ENCODE assay signal across 7 cellular contexts in the genomic region with DNA sequence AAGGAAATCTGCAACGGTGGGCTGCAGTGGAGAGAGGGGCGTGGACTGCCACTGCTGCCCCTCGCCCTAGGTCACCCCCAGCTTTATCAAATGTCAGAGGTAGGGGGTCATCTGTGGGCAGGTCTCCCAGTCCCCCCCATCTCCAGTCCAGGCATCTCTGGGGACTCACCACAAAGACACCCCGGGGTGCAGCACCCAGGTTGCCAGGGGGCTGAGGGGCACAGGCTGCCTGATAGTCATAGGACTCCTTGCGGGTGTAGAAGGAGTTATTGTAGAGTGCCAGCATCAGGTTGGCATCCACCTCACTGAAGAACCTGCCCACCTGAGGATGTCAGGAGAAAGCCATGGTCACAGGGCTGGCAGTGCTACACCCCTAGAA. TPM values are rescaled to one million over a fixed set of nuclear protein-coding genes. Genes with fewer than 3 reads are reported as not detected.
DNase-seq lines count a peak whose midpoint lies in the region; ATAC-seq, FAIRE-seq and TF ChIP-seq lines count a peak whose summit lies in the region.
"Had no signal": no experiment of that assay in that cellular context is flagged by ENCODE, and none has a peak within 500 bp of the region (broad histone marks: within the 10 kb centered on the region; RNA-seq: fewer than 3 reads in every experiment).

No MANE protein-coding gene starts in this region.

- no peak overlapping the region for H3K9ac ChIP-seq in HepG2 (ENCODE audit: insufficient read depth, low read depth, low read length)
- H3K9ac ChIP-seq in iPS-15b (ENCODE audit: low read depth, low read length), result no peak overlapping the region

- no peak for TF ChIP-seq CTCF in right lobe of liver (IDR thresholded peaks at IDR 0.05)
- TF ChIP-seq CTCF in HepG2 (CRISPR knock-in tag; IDR thresholded peaks at IDR 0.05), result no peak
- TF ChIP-seq CTCF in vagina (IDR thresholded peaks at IDR 0.05), result no peak

- CTCF ChIA-PET in HepG2 (lab: Yijun Ruan, JAX; ENCODE audit: low intra/inter-chr PET ratio, low total read pairs), result no interaction called here

- no peak for DNase-seq in right lobe of liver
- no peak for DNase-seq in HepG2 (ENCODE audit: low spot score)
- DNase-seq in vagina (ENCODE audit: extremely low spot score in 2 of 2), result no peak
- DNase-seq in central memory CD4-positive, alpha-beta T cell, result no peak
- DNase-seq in globus pallidus (ENCODE audit: low spot score), result no peak

- H3K4me1 ChIP-seq in right lobe of liver (peaks cover 0 to 4% (median 0%) of the 10 kb centered on the region in 4 donors), HepG2 (ENCODE audit: insufficient read depth, low read length) (no peaks in the 10 kb centered on the region), iPS-15b (ENCODE audit: control insufficient read depth, insufficient read depth, low read length) (no peaks in the 10 kb centered on the region), vagina (peaks cover 22% of the 10 kb centered on the region)
- H3K4me1 ChIP-seq: SJSA1 had no signal

- TF ChIP-seq RAD21 in HepG2 (CRISPR knock-in tag; IDR thresholded peaks at IDR 0.05), result no peak

- BruUV-seq in HepG2 (replicated peaks; lab: Mats Ljungman, UMichigan), result no TSS peak

- H3K4me3 ChIP-seq in right lobe of liver (peak overlapping the region in 2 of 3 donors; percentile 50 to 58), HepG2 (replicated peaks in 1 of 3; ENCODE audit: insufficient read depth in 1 of 3, low read depth in 2 of 3, low read length in 3 of 3) (no peak overlapping the region), iPS-15b (ENCODE audit: low read depth, low read length) (peak overlapping the region; percentile 75), vagina (peak overlapping the region; percentile 57 to 71)
- H3K4me3 ChIP-seq: SJSA1 had no signal

- H3K79me2 ChIP-seq in HepG2 (ENCODE audit: insufficient read depth, low read length), result no peaks in the 10 kb centered on the region

- H2AFZ ChIP-seq in HepG2 (ENCODE audit: low read length), result no peak overlapping the region

- no peak for FAIRE-seq in HepG2 (lab: Jason Lieb, UNC)

- 30% methylated on average over 2 of the region's 5 CpGs for WGBS in right lobe of liver (ENCODE audit: insufficient coverage, low coverage, low lambda C conversion rate, missing lambda C conversion rate)
- WGBS in HepG2 (ENCODE audit: low lambda C conversion rate), result 67% methylated on average over 3 of the region's 5 CpGs

- no peak for TF ChIP-seq POLR2A in right lobe of liver (IDR thresholded peaks at IDR 0.05)
- TF ChIP-seq POLR2A in HepG2 (IDR thresholded peaks at IDR 0.05; ENCODE audit: insufficient read depth in 1 of 2, low read depth in 2 of 2, low read length in 2 of 2), result no peak
- no peak for TF ChIP-seq POLR2A in vagina (IDR thresholded peaks at IDR 0.05)

- ATAC-seq in right lobe of liver, result no peak
- ATAC-seq in HepG2, result no peak

- TF ChIP-seq EP300 in HepG2 (IDR thresholded peaks at IDR 0.05; ENCODE audit: low read depth in 2 of 2, low read length in 2 of 2) (no peak), HepG2 (CRISPR knock-in tag; IDR thresholded peaks at IDR 0.05; ENCODE audit: borderline replicate concordance) (no peak)

- POLR2A ChIA-PET in HepG2 (lab: Yijun Ruan, JAX), result no interaction called here

- in situ Hi-C loops in HepG2 (cut with HindIII; ENCODE audit: extremely low pct_ligation_motif_present, low pct_unique_long_range_greater_than_20kb), result no loop called here

- no peaks in the 10 kb centered on the region for H4K20me1 ChIP-seq in HepG2 (ENCODE audit: insufficient read depth, low read length)

- no peak overlapping the region; the same call in 1 of the 2 replicates for H3K4me2 ChIP-seq in HepG2 (ENCODE audit: low read depth, low read length)

- H3K36me3 ChIP-seq in right lobe of liver (no peaks in the 10 kb centered on the region), HepG2 (replicated peaks in 1 of 2; ENCODE audit: control insufficient read depth in 1 of 2, insufficient read depth in 2 of 2, low read length in 2 of 2) (no peaks in the 10 kb centered on the region), iPS-15b (ENCODE audit: control insufficient read depth, insufficient read depth, low read length) (peaks cover 3% of the 10 kb centered on the region), vagina (no peaks in the 10 kb centered on the region)
- H3K36me3 ChIP-seq: SJSA1 had no signal

- H3K27ac ChIP-seq in right lobe of liver (no peak overlapping the region), HepG2 (ENCODE audit: extremely low read length, insufficient read depth, low read length) (no peak overlapping the region), vagina (no peak overlapping the region)
- H3K27ac ChIP-seq: SJSA1 had no signal

- no peaks in the 10 kb centered on the region for H3K27me3 ChIP-seq in right lobe of liver
- H3K27me3 ChIP-seq in HepG2 (ENCODE audit: control insufficient read depth in 1 of 2, insufficient read depth in 2 of 2, low read length in 2 of 2), result peaks cover 17 to 67% of the 10 kb centered on the region in 2 experiments; a peak in 4 of 5 replicates
- peaks cover 17% of the 10 kb centered on the region for H3K27me3 ChIP-seq in iPS-15b (ENCODE audit: control insufficient read depth, insufficient read depth, low read length)
- no peaks in the 10 kb centered on the region for H3K27me3 ChIP-seq in vagina

- intact Hi-C loops in right lobe of liver (cut with DNase I), result no loop called here
- intact Hi-C loops in HepG2 (cut with micrococcal nuclease; ENCODE audit: unreplicated experiment), result no loop called here
- intact Hi-C loops in vagina (cut with DNase I), result no loop called here

- H3K9me3 ChIP-seq in right lobe of liver, result no peaks in the 10 kb centered on the region
- H3K9me3 ChIP-seq in HepG2 (ENCODE audit: low read length), result no peaks in the 10 kb centered on the region
- H3K9me3 ChIP-seq in iPS-15b (ENCODE audit: control insufficient read depth, insufficient read depth, low read length), result no peaks in the 10 kb centered on the region
- no peaks in the 10 kb centered on the region for H3K9me3 ChIP-seq in vagina
- H3K9me3 ChIP-seq: SJSA1 had no signal

RNA-seq across cellular contexts. Expression of gene TMEM115, which starts 6.5 kb away (rescaled TPM):
- total RNA-seq in right lobe of liver, result 10 to 100 TPM; 15.0 to 30.9 (median 19.2) TPM
- 15.2 and 30.7 TPM in 2 replicates for total RNA-seq in HepG2 (2016; rRNA removed; fragmentation: Illumina TruSeq; extraction: Trizol)
- 4.8 and 5.2 TPM in 2 replicates for total RNA-seq in HepG2 (2016; cell fraction: cytosol; rRNA removed; fragmentation: Illumina TruSeq; extraction: Trizol; ENCODE audit: low read depth)
- 18.3 and 29.9 TPM in 2 replicates for total RNA-seq in HepG2 (2016; cell fraction: insoluble cytoplasmic fraction; rRNA removed; fragmentation: Illumina TruSeq; extraction: Trizol)
- total RNA-seq in HepG2 (2016; cell fraction: membrane; rRNA removed; fragmentation: Illumina TruSeq; extraction: Trizol), result 11.2 and 12.9 TPM in 2 replicates
- 25.2 and 25.9 TPM in 2 replicates for total RNA-seq in HepG2 (2016; cell fraction: nucleus; rRNA removed; fragmentation: Illumina TruSeq; extraction: Trizol)
- polyA plus RNA-seq in HepG2 (2011; rRNA removed), result 22.1 and 31.0 TPM in 2 replicates
- polyA plus RNA-seq in HepG2 (2011; cell fraction: cytosol; rRNA removed), result 27.0 and 35.1 TPM in 2 replicates
- 21.0 and 23.7 TPM in 2 replicates for polyA plus RNA-seq in HepG2 (2011; cell fraction: nucleus; rRNA removed)
- 14.3 and 23.3 TPM in 2 replicates for polyA plus RNA-seq in HepG2 (2012)
- 3.1 and 3.5 TPM in 2 replicates for polyA plus RNA-seq in HepG2 (2016; cell fraction: cytosol; fragmentation: Illumina TruSeq; extraction: Trizol; ENCODE audit: low read depth)
- polyA plus RNA-seq in HepG2 (2016; cell fraction: insoluble cytoplasmic fraction; fragmentation: Illumina TruSeq; extraction: Trizol; ENCODE audit: low read depth), result 19.0 and 20.7 TPM in 2 replicates
- 7.4 and 9.5 TPM in 2 replicates for polyA plus RNA-seq in HepG2 (2016; cell fraction: membrane; fragmentation: Illumina TruSeq; extraction: Trizol; ENCODE audit: low read depth)
- polyA plus RNA-seq in HepG2 (2016; cell fraction: nucleus; fragmentation: Illumina TruSeq; extraction: Trizol; ENCODE audit: insufficient read depth, low read depth), result 41.3 and 45.4 TPM in 2 replicates
- polyA minus RNA-seq in HepG2 (2011; rRNA and poly(A)+ RNA removed; ENCODE audit: low replicate concordance), result 64.3 and 65.6 TPM in 2 replicates
- polyA minus RNA-seq in HepG2 (2011; cell fraction: cytosol; rRNA and poly(A)+ RNA removed), result 21.5 and 22.0 TPM in 2 replicates
- polyA minus RNA-seq in HepG2 (2011; cell fraction: nucleus; rRNA and poly(A)+ RNA removed), result 12.6 and 13.4 TPM in 2 replicates
- total RNA-seq in vagina, result 51.1 TPM

RNA-seq across cellular contexts. Expression of gene CYB561D2, which starts 15.2 kb away (rescaled TPM):
- total RNA-seq in right lobe of liver (10 to 100 TPM; 14.3 to 29.4 (median 20.7) TPM), HepG2 (2016; rRNA removed; fragmentation: Illumina TruSeq; extraction: Trizol) (9.1 and 17.2 TPM in 2 replicates), vagina (11.5 TPM)
- total RNA-seq in HepG2 (2016; cell fraction: cytosol; rRNA removed; fragmentation: Illumina TruSeq; extraction: Trizol; ENCODE audit: low read depth), result 6.8 and 7.1 TPM in 2 replicates
- 10.9 and 17.6 TPM in 2 replicates for total RNA-seq in HepG2 (2016; cell fraction: insoluble cytoplasmic fraction; rRNA removed; fragmentation: Illumina TruSeq; extraction: Trizol)
- 8.0 and 11.0 TPM in 2 replicates for total RNA-seq in HepG2 (2016; cell fraction: membrane; rRNA removed; fragmentation: Illumina TruSeq; extraction: Trizol)
- 14.5 and 17.6 TPM in 2 replicates for total RNA-seq in HepG2 (2016; cell fraction: nucleus; rRNA removed; fragmentation: Illumina TruSeq; extraction: Trizol)
- polyA plus RNA-seq in HepG2 (2011; rRNA removed), result 11.1 and 13.0 TPM in 2 replicates
- 12.5 and 18.2 TPM in 2 replicates for polyA plus RNA-seq in HepG2 (2011; cell fraction: cytosol; rRNA removed)
- polyA plus RNA-seq in HepG2 (2011; cell fraction: nucleus; rRNA removed), result 19.9 and 20.1 TPM in 2 replicates
- polyA plus RNA-seq in HepG2 (2012), result 5.5 and 7.1 TPM in 2 replicates
- polyA plus RNA-seq in HepG2 (2016; cell fraction: cytosol; fragmentation: Illumina TruSeq; extraction: Trizol; ENCODE audit: low read depth), result 4.0 and 5.4 TPM in 2 replicates
- polyA plus RNA-seq in HepG2 (2016; cell fraction: insoluble cytoplasmic fraction; fragmentation: Illumina TruSeq; extraction: Trizol; ENCODE audit: low read depth), result 7.6 and 9.4 TPM in 2 replicates
- polyA plus RNA-seq in HepG2 (2016; cell fraction: membrane; fragmentation: Illumina TruSeq; extraction: Trizol; ENCODE audit: low read depth), result 5.1 and 6.2 TPM in 2 replicates
- 21.6 and 22.2 TPM in 2 replicates for polyA plus RNA-seq in HepG2 (2016; cell fraction: nucleus; fragmentation: Illumina TruSeq; extraction: Trizol; ENCODE audit: insufficient read depth, low read depth)
- 25.5 and 51.4 TPM in 2 replicates for polyA minus RNA-seq in HepG2 (2011; rRNA and poly(A)+ RNA removed; ENCODE audit: low replicate concordance)
- polyA minus RNA-seq in HepG2 (2011; cell fraction: cytosol; rRNA and poly(A)+ RNA removed), result 3.2 and 4.9 TPM in 2 replicates
- polyA minus RNA-seq in HepG2 (2011; cell fraction: nucleus; rRNA and poly(A)+ RNA removed), result 8.7 and 11.7 TPM in 2 replicates

RNA-seq across cellular contexts. Expression of gene NPRL2, which starts 15.3 kb away (rescaled TPM):
- total RNA-seq in right lobe of liver, result 10 to 100 TPM; 10.6 to 18.3 (median 14.4) TPM
- 25.3 and 30.6 TPM in 2 replicates for total RNA-seq in HepG2 (2016; rRNA removed; fragmentation: Illumina TruSeq; extraction: Trizol)
- total RNA-seq in HepG2 (2016; cell fraction: cytosol; rRNA removed; fragmentation: Illumina TruSeq; extraction: Trizol; ENCODE audit: low read depth), result 8.8 and 10.0 TPM in 2 replicates
- total RNA-seq in HepG2 (2016; cell fraction: insoluble cytoplasmic fraction; rRNA removed; fragmentation: Illumina TruSeq; extraction: Trizol), result 30.7 and 30.9 TPM in 2 replicates
- 12.0 and 12.5 TPM in 2 replicates for total RNA-seq in HepG2 (2016; cell fraction: membrane; rRNA removed; fragmentation: Illumina TruSeq; extraction: Trizol)
- 18.9 and 19.6 TPM in 2 replicates for total RNA-seq in HepG2 (2016; cell fraction: nucleus; rRNA removed; fragmentation: Illumina TruSeq; extraction: Trizol)
- 51.4 and 52.7 TPM in 2 replicates for polyA plus RNA-seq in HepG2 (2011; rRNA removed)
- 34.7 and 41.4 TPM in 2 replicates for polyA plus RNA-seq in HepG2 (2011; cell fraction: cytosol; rRNA removed)
- 127 and 140 TPM in 2 replicates for polyA plus RNA-seq in HepG2 (2011; cell fraction: nucleus; rRNA removed)
- 13.7 and 18.3 TPM in 2 replicates for polyA plus RNA-seq in HepG2 (2012)
- polyA plus RNA-seq in HepG2 (2016; cell fraction: cytosol; fragmentation: Illumina TruSeq; extraction: Trizol; ENCODE audit: low read depth), result 5.2 and 6.1 TPM in 2 replicates
- polyA plus RNA-seq in HepG2 (2016; cell fraction: insoluble cytoplasmic fraction; fragmentation: Illumina TruSeq; extraction: Trizol; ENCODE audit: low read depth), result 22.7 and 25.4 TPM in 2 replicates
- polyA plus RNA-seq in HepG2 (2016; cell fraction: membrane; fragmentation: Illumina TruSeq; extraction: Trizol; ENCODE audit: low read depth), result 7.5 and 10.8 TPM in 2 replicates
- polyA plus RNA-seq in HepG2 (2016; cell fraction: nucleus; fragmentation: Illumina TruSeq; extraction: Trizol; ENCODE audit: insufficient read depth, low read depth), result 37.1 and 38.0 TPM in 2 replicates
- 32.6 and 44.8 TPM in 2 replicates for polyA minus RNA-seq in HepG2 (2011; rRNA and poly(A)+ RNA removed; ENCODE audit: low replicate concordance)
- polyA minus RNA-seq in HepG2 (2011; cell fraction: cytosol; rRNA and poly(A)+ RNA removed), result 11.1 and 13.9 TPM in 2 replicates
- polyA minus RNA-seq in HepG2 (2011; cell fraction: nucleus; rRNA and poly(A)+ RNA removed), result 21.0 and 32.1 TPM in 2 replicates
- total RNA-seq in vagina, result 17.2 TPM

RNA-seq across cellular contexts. Expression of gene ZMYND10, which starts 20.3 kb away (rescaled TPM):
- total RNA-seq in right lobe of liver (under 1 TPM; 0.25 to 0.70 (median 0.46) TPM), HepG2 (2016; rRNA removed; fragmentation: Illumina TruSeq; extraction: Trizol) (0.49 and 0.60 TPM in 2 replicates), vagina (0.74 TPM)
- 0.40 and 0.53 TPM in 2 replicates for total RNA-seq in HepG2 (2016; cell fraction: cytosol; rRNA removed; fragmentation: Illumina TruSeq; extraction: Trizol; ENCODE audit: low read depth)
- total RNA-seq in HepG2 (2016; cell fraction: insoluble cytoplasmic fraction; rRNA removed; fragmentation: Illumina TruSeq; extraction: Trizol), result 0.33 and 0.56 TPM in 2 replicates
- 0.15 and 0.52 TPM in 2 replicates for total RNA-seq in HepG2 (2016; cell fraction: membrane; rRNA removed; fragmentation: Illumina TruSeq; extraction: Trizol)
- total RNA-seq in HepG2 (2016; cell fraction: nucleus; rRNA removed; fragmentation: Illumina TruSeq; extraction: Trizol), result 0.44 and 1.2 TPM in 2 replicates
- 0.74 and 1.8 TPM in 2 replicates for polyA plus RNA-seq in HepG2 (2011; rRNA removed)
- polyA plus RNA-seq in HepG2 (2011; cell fraction: cytosol; rRNA removed), result 0.30 and 0.62 TPM in 2 replicates
- polyA plus RNA-seq in HepG2 (2011; cell fraction: nucleus; rRNA removed), result 6.6 and 8.0 TPM in 2 replicates
- polyA plus RNA-seq in HepG2 (2012), result 0.51 and 1.8 TPM in 2 replicates
- 0.24 and 0.28 TPM in 2 replicates for polyA plus RNA-seq in HepG2 (2016; cell fraction: cytosol; fragmentation: Illumina TruSeq; extraction: Trizol; ENCODE audit: low read depth)
- not detected in 2 replicates for polyA plus RNA-seq in HepG2 (2016; cell fraction: insoluble cytoplasmic fraction; fragmentation: Illumina TruSeq; extraction: Trizol; ENCODE audit: low read depth)
- polyA plus RNA-seq in HepG2 (2016; cell fraction: membrane; fragmentation: Illumina TruSeq; extraction: Trizol; ENCODE audit: low read depth), result 0.17 and 0.38 TPM in 2 replicates
- 1.5 and 2.3 TPM in 2 replicates for polyA plus RNA-seq in HepG2 (2016; cell fraction: nucleus; fragmentation: Illumina TruSeq; extraction: Trizol; ENCODE audit: insufficient read depth, low read depth)
- polyA minus RNA-seq in HepG2 (2011; rRNA and poly(A)+ RNA removed; ENCODE audit: low replicate concordance), result 0.54 and 0.56 TPM in 2 replicates
- polyA minus RNA-seq in HepG2 (2011; cell fraction: cytosol; rRNA and poly(A)+ RNA removed), result not detected in 2 replicates
- polyA minus RNA-seq in HepG2 (2011; cell fraction: nucleus; rRNA and poly(A)+ RNA removed), result 0.50 and 0.52 TPM in 2 replicates

RNA-seq across cellular contexts. Expression of gene RASSF1, which starts 25.2 kb away (rescaled TPM):
- total RNA-seq in right lobe of liver (10 to 100 TPM in 3 of 6 experiments, 1 to 10 TPM in 3; 5.2 to 17.8 (median 9.1) TPM), HepG2 (2016; rRNA removed; fragmentation: Illumina TruSeq; extraction: Trizol) (7.7 and 10.2 TPM in 2 replicates), vagina (69.0 TPM)
- total RNA-seq in HepG2 (2016; cell fraction: cytosol; rRNA removed; fragmentation: Illumina TruSeq; extraction: Trizol; ENCODE audit: low read depth), result 2.7 TPM in 2 replicates
- 7.2 and 11.0 TPM in 2 replicates for total RNA-seq in HepG2 (2016; cell fraction: insoluble cytoplasmic fraction; rRNA removed; fragmentation: Illumina TruSeq; extraction: Trizol)
- total RNA-seq in HepG2 (2016; cell fraction: membrane; rRNA removed; fragmentation: Illumina TruSeq; extraction: Trizol), result 5.2 and 5.8 TPM in 2 replicates
- 13.0 and 14.3 TPM in 2 replicates for total RNA-seq in HepG2 (2016; cell fraction: nucleus; rRNA removed; fragmentation: Illumina TruSeq; extraction: Trizol)
- polyA plus RNA-seq in HepG2 (2011; rRNA removed), result 27.5 and 28.6 TPM in 2 replicates
- polyA plus RNA-seq in HepG2 (2011; cell fraction: cytosol; rRNA removed), result 23.8 and 31.2 TPM in 2 replicates
- polyA plus RNA-seq in HepG2 (2011; cell fraction: nucleus; rRNA removed), result 38.6 and 41.6 TPM in 2 replicates
- 11.2 and 17.2 TPM in 2 replicates for polyA plus RNA-seq in HepG2 (2012)
- 2.5 and 2.6 TPM in 2 replicates for polyA plus RNA-seq in HepG2 (2016; cell fraction: cytosol; fragmentation: Illumina TruSeq; extraction: Trizol; ENCODE audit: low read depth)
- 7.5 and 8.1 TPM in 2 replicates for polyA plus RNA-seq in HepG2 (2016; cell fraction: insoluble cytoplasmic fraction; fragmentation: Illumina TruSeq; extraction: Trizol; ENCODE audit: low read depth)
- 3.3 TPM in 2 replicates for polyA plus RNA-seq in HepG2 (2016; cell fraction: membrane; fragmentation: Illumina TruSeq; extraction: Trizol; ENCODE audit: low read depth)
- 32.3 and 32.6 TPM in 2 replicates for polyA plus RNA-seq in HepG2 (2016; cell fraction: nucleus; fragmentation: Illumina TruSeq; extraction: Trizol; ENCODE audit: insufficient read depth, low read depth)
- polyA minus RNA-seq in HepG2 (2011; rRNA and poly(A)+ RNA removed; ENCODE audit: low replicate concordance), result 14.7 and 35.5 TPM in 2 replicates
- 4.9 and 5.4 TPM in 2 replicates for polyA minus RNA-seq in HepG2 (2011; cell fraction: cytosol; rRNA and poly(A)+ RNA removed)
- 9.9 and 10.0 TPM in 2 replicates for polyA minus RNA-seq in HepG2 (2011; cell fraction: nucleus; rRNA and poly(A)+ RNA removed)

Comparison
In these comparisons a context has a peak if more than half of its experiments do, and no peak if none do; other contexts are left out.
1. H3K4me3 ChIP-seq: peak in right lobe of liver (2 of 3), iPS-15b (single experiment) and vagina (2 of 2); none in HepG2 (0 of 3).